Comparison of ENCODE assay signal across 17 cellular contexts in genomic region chr16:2270070-2270462, GRCh38. TPM values are rescaled to one million over a fixed set of nuclear protein-coding genes. Genes with fewer than 3 reads are reported as not detected.
DNase-seq lines count a peak whose midpoint lies in the region; ATAC-seq, FAIRE-seq and TF ChIP-seq lines count a peak whose summit lies in the region.
"Had no signal": no experiment of that assay in that cellular context is flagged by ENCODE, and none has a peak within 500 bp of the region (broad histone marks: within the 10 kb centered on the region; RNA-seq: fewer than 3 reads in every experiment).

No MANE protein-coding gene starts in this region.

- H3K36me3 Mint-ChIP-seq in activated T-cell treated with anti-CD3 and anti-CD28 coated beads, Interleukin-2, amount 50 U/mL, for 4 hours (ENCODE audit: insufficient read depth): peaks cover 6% of the 10 kb centered on the region
- H3K36me3 Mint-ChIP-seq in endodermal cell (ENCODE audit: low read depth): peaks cover 19% of the 10 kb centered on the region

- peaks cover 31% of the 10 kb centered on the region for H4K20me1 ChIP-seq in Karpas-422 (ENCODE audit: insufficient read depth, low read depth, low read length)

- no peak for DNase-seq in activated T-cell treated with anti-CD3 and anti-CD28 coated beads, Interleukin-2, amount 50 U/mL, for 4 hours
- DNase-seq in activated T-cell treated with anti-CD3 and anti-CD28 coated beads for 4 hours (no peak), Karpas-422 (no peak), endodermal cell (no peak), small intestine (no peak), HT-29 (ENCODE audit: low spot score) (no peak), activated gamma-delta T cell treated with Interleukin-2 at 50 U/mL for 16 hours (no peak)
- DNase-seq: AML-193, heart right ventricle, NCI-H526 treated with DMSO at 0.1 percent for 48 hours, Right ventricle myocardium superior had no signal

- H3K4me3 ChIP-seq in Karpas-422 (ENCODE audit: low read length): peak overlapping the region; percentile 91; the same call in 1 of the 2 replicates
- no peak overlapping the region for H3K4me3 ChIP-seq in endodermal cell (ENCODE audit: low read length)
- no peak overlapping the region for H3K4me3 ChIP-seq in skeletal muscle tissue (ENCODE audit: low read length in 3 of 3)
- no peak overlapping the region for H3K4me3 ChIP-seq in small intestine (ENCODE audit: low read depth in 1 of 2, low read length in 2 of 2)
- H3K4me3 ChIP-seq: cardiac muscle cell had no signal

- no peak overlapping the region for H3K27ac Mint-ChIP-seq in endodermal cell

- 89 to 93% methylated on average over 8 to 9 of the region's 9 CpGs for WGBS in endodermal cell (ENCODE audit: insufficient coverage in 1 of 2, insufficient read length in 1 of 2), 2 experiments
- WGBS in small intestine, 3 donors: 79 to 90% (median 85%) methylated on average over 9 of the region's 9 CpGs

- H3K27ac ChIP-seq in Karpas-422 (ENCODE audit: low read length) (no peak overlapping the region), endodermal cell (ENCODE audit: low read depth, low read length) (no peak overlapping the region), skeletal muscle tissue (ENCODE audit: low read depth, low read length) (no peak overlapping the region), small intestine (ENCODE audit: low read depth in 1 of 2, low read length in 1 of 2) (no peak overlapping the region)
- H3K27ac ChIP-seq: cardiac muscle cell, epithelial cell of prostate, pancreas, vagina had no signal

- ATAC-seq in activated T-cell treated with anti-CD3 and anti-CD28 coated beads, Interleukin-2, amount 50 U/mL, for 4 hours: no peak
- ATAC-seq: heart right ventricle, pancreas had no signal

- H3K27me3 ChIP-seq in Karpas-422 (ENCODE audit: low read length) (no peaks in the 10 kb centered on the region), endodermal cell (ENCODE audit: control insufficient read depth, insufficient read depth, low read length, poor library complexity, severe bottlenecking) (no peaks in the 10 kb centered on the region), skeletal muscle tissue (ENCODE audit: control insufficient read depth in 3 of 3, insufficient read depth in 3 of 3, low read length in 3 of 3) (no peaks in the 10 kb centered on the region), small intestine (ENCODE audit: control insufficient read depth in 2 of 2, insufficient read depth in 2 of 2, low read length in 2 of 2) (no peaks in the 10 kb centered on the region)
- H3K27me3 ChIP-seq: cardiac muscle cell, heart right ventricle, pancreas, vagina had no signal

- no peak for FAIRE-seq in small intestine (lab: Jason Lieb, UNC)
- FAIRE-seq: G401.6, pancreas had no signal

- H3K36me3 ChIP-seq in Karpas-422 (ENCODE audit: insufficient read depth, low read length) (peaks cover 9% of the 10 kb centered on the region; the same call in 1 of the 2 replicates), endodermal cell (ENCODE audit: control insufficient read depth, insufficient read depth, low read length) (peaks cover 2% of the 10 kb centered on the region), skeletal muscle tissue (ENCODE audit: control insufficient read depth in 3 of 3, insufficient read depth in 3 of 3, low read length in 3 of 3) (no peaks in the 10 kb centered on the region), small intestine (ENCODE audit: control insufficient read depth in 2 of 2, insufficient read depth in 2 of 2, low read length in 2 of 2) (no peaks in the 10 kb centered on the region)
- H3K36me3 ChIP-seq: cardiac muscle cell, pancreas, vagina had no signal

- no peaks in the 10 kb centered on the region for H3K9me2 ChIP-seq in Karpas-422 (replicated peaks; ENCODE audit: insufficient read depth, low read length)

- no peaks in the 10 kb centered on the region for H3K27me3 Mint-ChIP-seq in activated T-cell treated with anti-CD3 and anti-CD28 coated beads, Interleukin-2, amount 50 U/mL, for 4 hours (ENCODE audit: low read depth)
- no peaks in the 10 kb centered on the region for H3K27me3 Mint-ChIP-seq in endodermal cell (ENCODE audit: insufficient read depth)

- peaks cover 31% of the 10 kb centered on the region for H3K79me2 ChIP-seq in Karpas-422 (ENCODE audit: low read length)

- H3K9ac ChIP-seq in Karpas-422 (ENCODE audit: low read length): no peak overlapping the region
- no peak overlapping the region for H3K9ac ChIP-seq in endodermal cell (ENCODE audit: extremely low read depth, low read length, poor library complexity, severe bottlenecking)
- H3K9ac ChIP-seq in skeletal muscle tissue (ENCODE audit: low read depth in 1 of 3, low read length in 3 of 3): peak overlapping the region; percentile 10 to 97 (median 84)

- H3K4me1 Mint-ChIP-seq in activated T-cell treated with anti-CD3 and anti-CD28 coated beads, Interleukin-2, amount 50 U/mL, for 4 hours (ENCODE audit: low read depth): peaks cover 27% of the 10 kb centered on the region
- H3K4me1 Mint-ChIP-seq in endodermal cell: peaks cover 18% of the 10 kb centered on the region

- H3K4me3 Mint-ChIP-seq in activated T-cell treated with anti-CD3 and anti-CD28 coated beads, Interleukin-2, amount 50 U/mL, for 4 hours: peak overlapping the region; percentile 92
- H3K4me3 Mint-ChIP-seq in endodermal cell: peak overlapping the region; percentile 88

- H3K4me1 ChIP-seq in Karpas-422 (ENCODE audit: low read length): peaks cover 25% of the 10 kb centered on the region
- peaks cover 5% of the 10 kb centered on the region for H3K4me1 ChIP-seq in endodermal cell (ENCODE audit: control insufficient read depth, insufficient read depth, low read length)
- H3K4me1 ChIP-seq in skeletal muscle tissue (ENCODE audit: control insufficient read depth in 3 of 3, insufficient read depth in 3 of 3, low read length in 3 of 3): peaks cover 22 to 45% (median 30%) of the 10 kb centered on the region in 3 donors
- H3K4me1 ChIP-seq in small intestine (ENCODE audit: control insufficient read depth in 2 of 2, insufficient read depth in 1 of 2, low read depth in 1 of 2, low read length in 1 of 2): peaks cover 0 to 8% of the 10 kb centered on the region in 2 donors

- no peak for TF ChIP-seq CTCF in endodermal cell (conservative IDR thresholded peaks at IDR 0.05)

- H2AFZ ChIP-seq in Karpas-422 (ENCODE audit: low read length): no peak overlapping the region

- H3K4me2 ChIP-seq in Karpas-422 (ENCODE audit: low read depth, low read length, poor library complexity, severe bottlenecking): peak overlapping the region; percentile 86

- H3K9me3 Mint-ChIP-seq in activated T-cell treated with anti-CD3 and anti-CD28 coated beads, Interleukin-2, amount 50 U/mL, for 4 hours: no peaks in the 10 kb centered on the region
- H3K9me3 Mint-ChIP-seq in endodermal cell: no peaks in the 10 kb centered on the region

- H3K9me3 ChIP-seq in Karpas-422 (ENCODE audit: low read length): no peaks in the 10 kb centered on the region
- no peaks in the 10 kb centered on the region for H3K9me3 ChIP-seq in endodermal cell (ENCODE audit: control insufficient read depth, low read length)
- H3K9me3 ChIP-seq in skeletal muscle tissue (ENCODE audit: control insufficient read depth in 3 of 3, low read length in 3 of 3): no peaks in the 10 kb centered on the region
- H3K9me3 ChIP-seq in small intestine (ENCODE audit: control insufficient read depth, low read depth): no peaks in the 10 kb centered on the region
- H3K9me3 ChIP-seq: heart right ventricle, pancreas, vagina had no signal

RNA-seq across cellular contexts. Expression of gene RNPS1, which starts 2.1 kb away (rescaled TPM):
- total RNA-seq in activated T-cell treated with anti-CD3 and anti-CD28 coated beads, Interleukin-2, amount 50 U/mL, for 4 hours: 100 to 1,000 TPM; 412 to 481 (median 413) TPM
- total RNA-seq in Karpas-422 (2014; rRNA removed; shearing (Covaris generic); ENCODE audit: low replicate concordance): 125 and 158 TPM in 2 replicates
- total RNA-seq in endodermal cell (100 to 1,000 TPM; 273 to 289 TPM), skeletal muscle tissue (42.3 TPM)
- polyA plus RNA-seq in endodermal cell (2013, experiment 1 of 2): 236 TPM
- polyA plus RNA-seq in endodermal cell (2013, experiment 2 of 2): 216 TPM
- polyA plus RNA-seq in small intestine: 100 to 1,000 TPM in 2 of 3 donors, 10 to 100 TPM in 1; 91.7 to 166 (median 110) TPM
- total RNA-seq in HT-29 (2014; rRNA removed; shearing (Covaris generic)): 213 and 226 TPM in 2 replicates

RNA-seq across cellular contexts. Expression of gene ECI1, which starts 18.7 kb away (rescaled TPM):
- total RNA-seq in activated T-cell treated with anti-CD3 and anti-CD28 coated beads, Interleukin-2, amount 50 U/mL, for 4 hours: 10 to 100 TPM; 21.6 to 23.8 (median 22.5) TPM
- 24.4 and 58.9 TPM in 2 replicates for total RNA-seq in Karpas-422 (2014; rRNA removed; shearing (Covaris generic); ENCODE audit: low replicate concordance)
- total RNA-seq in endodermal cell: 10 to 100 TPM; 75.8 to 94.7 TPM
- 81.0 TPM for polyA plus RNA-seq in endodermal cell (2013, experiment 1 of 2)
- 77.4 TPM for polyA plus RNA-seq in endodermal cell (2013, experiment 2 of 2)
- 42.3 TPM for total RNA-seq in skeletal muscle tissue
- 100 to 1,000 TPM; 104 to 246 (median 227) TPM for polyA plus RNA-seq in small intestine
- total RNA-seq in HT-29 (2014; rRNA removed; shearing (Covaris generic)): 160 and 162 TPM in 2 replicates

RNA-seq across cellular contexts. Expression of gene DNASE1L2, which starts 33.8 kb away (rescaled TPM):
- total RNA-seq in activated T-cell treated with anti-CD3 and anti-CD28 coated beads, Interleukin-2, amount 50 U/mL, for 4 hours: 1 to 10 TPM in 1 of 3 donors, under 1 TPM in 2; 0.52 to 1.1 (median 0.86) TPM
- total RNA-seq in Karpas-422 (2014; rRNA removed; shearing (Covaris generic); ENCODE audit: low replicate concordance): 0.78 and 5.2 TPM in 2 replicates
- total RNA-seq in endodermal cell: 1 to 10 TPM in 1 of 2 donors, under 1 TPM in 1; 0.35 to 1.3 TPM
- polyA plus RNA-seq in endodermal cell (2013, experiment 1 of 2): 0.53 TPM
- polyA plus RNA-seq in endodermal cell (2013, experiment 2 of 2): 0.83 TPM
- 0.52 TPM for total RNA-seq in skeletal muscle tissue
- 1 to 10 TPM in 2 of 3 donors, under 1 TPM in 1; 0.55 to 3.8 (median 1.9) TPM for polyA plus RNA-seq in small intestine
- total RNA-seq in HT-29 (2014; rRNA removed; shearing (Covaris generic)): 0.99 and 3.1 TPM in 2 replicates

RNA-seq across cellular contexts. Expression of gene E4F1, which starts 46.7 kb away (rescaled TPM):
- total RNA-seq in activated T-cell treated with anti-CD3 and anti-CD28 coated beads, Interleukin-2, amount 50 U/mL, for 4 hours: 10 to 100 TPM; 44.3 to 48.7 (median 45.3) TPM
- total RNA-seq in Karpas-422 (2014; rRNA removed; shearing (Covaris generic); ENCODE audit: low replicate concordance): 14.8 and 36.9 TPM in 2 replicates
- total RNA-seq in endodermal cell (10 to 100 TPM; 24.5 to 29.6 TPM), skeletal muscle tissue (12.5 TPM)
- polyA plus RNA-seq in endodermal cell (2013, experiment 1 of 2): 25.0 TPM
- polyA plus RNA-seq in endodermal cell (2013, experiment 2 of 2): 18.9 TPM
- polyA plus RNA-seq in small intestine: 10 to 100 TPM; 16.5 to 37.1 (median 28.1) TPM
- total RNA-seq in HT-29 (2014; rRNA removed; shearing (Covaris generic)): 83.8 and 87.2 TPM in 2 replicates

RNA-seq across cellular contexts. Expression of gene PGP, which starts 55.4 kb away (rescaled TPM):
- 10 to 100 TPM; 25.8 to 27.9 (median 27.2) TPM for total RNA-seq in activated T-cell treated with anti-CD3 and anti-CD28 coated beads, Interleukin-2, amount 50 U/mL, for 4 hours
- total RNA-seq in Karpas-422 (2014; rRNA removed; shearing (Covaris generic); ENCODE audit: low replicate concordance): 26.5 and 42.1 TPM in 2 replicates
- total RNA-seq in endodermal cell: 10 to 100 TPM; 31.0 to 32.0 TPM
- 32.6 TPM for polyA plus RNA-seq in endodermal cell (2013, experiment 1 of 2)
- 31.5 TPM for polyA plus RNA-seq in endodermal cell (2013, experiment 2 of 2)
- total RNA-seq in skeletal muscle tissue: 9.9 TPM
- 10 to 100 TPM; 12.7 to 16.2 (median 14.1) TPM for polyA plus RNA-seq in small intestine
- 82.0 and 98.7 TPM in 2 replicates for total RNA-seq in HT-29 (2014; rRNA removed; shearing (Covaris generic))

Comparison
In these comparisons a context has a peak if more than half of its experiments do, and no peak if none do; other contexts are left out.
1. H3K9ac ChIP-seq: peak in skeletal muscle tissue (3 of 3); none in Karpas-422 (single experiment) and endodermal cell (single experiment).